15 cellular contexts compared by ENCODE assay signal in the genomic region with DNA sequence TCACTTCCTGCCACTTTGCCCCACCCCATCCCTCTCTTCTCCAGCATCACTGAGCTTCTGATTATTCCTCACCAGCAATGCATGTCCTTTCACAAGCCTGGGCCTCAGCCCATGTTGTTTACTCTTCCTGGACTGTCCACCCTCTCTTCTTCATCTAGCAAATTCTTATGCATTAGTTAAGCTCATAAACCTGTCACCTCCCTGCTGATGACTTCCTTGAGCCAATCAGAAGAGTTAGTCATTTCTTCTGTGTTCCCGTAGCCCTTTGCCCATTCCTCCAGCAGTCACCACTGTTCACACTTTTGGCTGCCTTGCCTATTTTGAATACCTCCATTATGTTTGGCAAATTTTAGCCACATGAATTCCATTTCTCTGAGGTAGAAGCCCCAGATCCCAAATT. TPM values are rescaled to one million over a fixed set of nuclear protein-coding genes. Genes with fewer than 3 reads are reported as not detected.
DNase-seq lines count a peak whose midpoint lies in the region; ATAC-seq, FAIRE-seq and TF ChIP-seq lines count a peak whose summit lies in the region.
"Had no signal": no experiment of that assay in that cellular context is flagged by ENCODE, and none has a peak within 500 bp of the region (broad histone marks: within the 10 kb centered on the region; RNA-seq: fewer than 3 reads in every experiment).

No MANE protein-coding gene starts in this region.

- POLR2A ChIA-PET in HEK293T (lab: Yijun Ruan, JAX) = no interaction called here

- DNase-seq in EH (ENCODE audit: low read depth) = peak; percentile 12
- DNase-seq in HEK293T (ENCODE audit: extremely low spot score) = no peak
- no peak for DNase-seq in stimulated activated CD4-positive, alpha-beta T cell treated with anti-CD3 and anti-CD28 coated beads, Interleukin-2, amount 100 ng/mL, for 48 hours
- no peak for DNase-seq in GM19238 (ENCODE audit: insufficient read length, low spot score)
- DNase-seq in urothelium cell line (ENCODE audit: low spot score) = no peak
- DNase-seq in activated T-cell treated with anti-CD3 and anti-CD28 coated beads, Interleukin-2, amount 50 U/mL, for 1 hour = no peak
- DNase-seq: CD4-positive, CD25-positive, alpha-beta regulatory T cell; DMS 273 treated with DMSO at 0.1 percent for 48 hours; GF-D8; GOT3; H9; Karpas-422 had no signal

- peak; percentile 20 for ATAC-seq in esophagus mucosa
- ATAC-seq: GM12878 had no signal

- CTCF ChIA-PET in HEK293T (lab: Yijun Ruan, JAX) = interaction anchor here (0.5 to 1.4 kb wide), 2 partner anchors 15 to 17 kb away, joined by 3 to 5 read pairs; no protein-coding TSS in a partner anchor

- no peak for FAIRE-seq in urothelium cell line (lab: Jason Lieb, UNC)
- FAIRE-seq: GM12878, GM18507 had no signal

TF ChIP-seq in HEK293T, 16 proteins besides CTCF, POLR2A, EP300 and RAD21:
- TF ChIP-seq HDGF (IDR thresholded peaks at IDR 0.05; ENCODE audit: borderline replicate concordance) (no peak), BHLHE40 (IDR thresholded peaks at IDR 0.05; ENCODE audit: borderline replicate concordance) (no peak), L3MBTL2 (conservative IDR thresholded peaks at IDR 0.05) (no peak), LEF1 (IDR thresholded peaks at IDR 0.05; ENCODE audit: borderline replicate concordance) (no peak)
- TF ChIP-seq, protein P1, sequence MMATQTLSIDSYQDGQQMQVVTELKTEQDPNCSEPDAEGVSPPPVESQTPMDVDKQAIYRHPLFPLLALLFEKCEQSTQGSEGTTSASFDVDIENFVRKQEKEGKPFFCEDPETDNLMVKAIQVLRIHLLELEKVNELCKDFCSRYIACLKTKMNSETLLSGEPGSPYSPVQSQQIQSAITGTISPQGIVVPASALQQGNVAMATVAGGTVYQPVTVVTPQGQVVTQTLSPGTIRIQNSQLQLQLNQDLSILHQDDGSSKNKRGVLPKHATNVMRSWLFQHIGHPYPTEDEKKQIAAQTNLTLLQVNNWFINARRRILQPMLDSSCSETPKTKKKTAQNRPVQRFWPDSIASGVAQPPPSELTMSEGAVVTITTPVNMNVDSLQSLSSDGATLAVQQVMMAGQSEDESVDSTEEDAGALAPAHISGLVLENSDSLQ (IDR thresholded peaks at IDR 0.05) = peak; percentile 55
TF ChIP-seq in HEK293T: peak in this region for 1.

RNA-seq across cellular contexts. Expression of a gene that starts 4.1 kb away (rescaled TPM):
- total RNA-seq in esophagus mucosa = 124 TPM

RNA-seq across cellular contexts. Expression of a gene that starts 30.8 kb away (rescaled TPM):
- total RNA-seq in esophagus mucosa = 19.9 TPM
